ENCODE assay signal across 7 cellular contexts in genomic region chr1:149997585-149998262, GRCh38. TPM values are rescaled to one million over a fixed set of nuclear protein-coding genes. Genes with fewer than 3 reads are reported as not detected.
A peak's percentile ranks its signal among the peaks of the same experiment; 100 is the strongest.
DNase-seq lines count a peak whose midpoint lies in the region; ATAC-seq and TF ChIP-seq lines count a peak whose summit lies in the region.

No MANE protein-coding gene starts in this region.

- H3K27ac ChIP-seq in gastrocnemius medialis = peak overlapping the region; percentile 5 to 58 (median 22)

- intact Hi-C loops in gastrocnemius medialis (cut with DNase I; ENCODE audit: low total_unique reads) = no loop called here

- peaks cover 79 to 81% of the 10 kb centered on the region in 2 donors for H3K4me1 ChIP-seq in gastrocnemius medialis

- H3K9me3 ChIP-seq in gastrocnemius medialis = no peaks in the 10 kb centered on the region

- no peak overlapping the region for H3K4me3 ChIP-seq in gastrocnemius medialis

- H3K27me3 ChIP-seq in gastrocnemius medialis = no peaks in the 10 kb centered on the region

- H3K36me3 ChIP-seq in gastrocnemius medialis = no peaks in the 10 kb centered on the region

- no peak for TF ChIP-seq CTCF in gastrocnemius medialis (IDR thresholded peaks at IDR 0.05 in 4 of 5, conservative IDR thresholded peaks at IDR 0.05 in 1 of 5)

- TF ChIP-seq POLR2A in gastrocnemius medialis (IDR thresholded peaks at IDR 0.05) = no peak

- in situ Hi-C loops in gastrocnemius medialis (cut with MboI; ENCODE audit: low sequenced_read_pairs in 4 of 4) = no loop called here

- DNase-seq in SIG-M5 (lab: John Stamatoyannopoulos, UW) = peak; percentile 97
- DNase-seq in gastrocnemius medialis = no peak
- DNase-seq in AG08396 (ENCODE audit: low spot score) = no peak
- no peak for DNase-seq in dermis blood vessel endothelial cell
- no peak for DNase-seq in NCI-H82 treated with DMSO at 0.1 percent for 48 hours (lab: John Stamatoyannopoulos, UW; ENCODE audit: unreplicated experiment)

- ATAC-seq in GM19043 (IDR thresholded peaks at IDR 0.05; ENCODE audit: low read depth, unreplicated experiment) (peak; percentile 70), HG02840 (IDR thresholded peaks at IDR 0.05; ENCODE audit: low FRiP score, unreplicated experiment) (peak; percentile 83), gastrocnemius medialis (no peak)

RNA-seq across cellular contexts. Expression of gene OTUD7B, which starts 12.8 kb away (rescaled TPM):
- total RNA-seq in gastrocnemius medialis (10 to 100 TPM; 27.2 to 51.3 (median 43.6) TPM), dermis blood vessel endothelial cell (17.2 and 23.0 TPM in 2 replicates)

Comparison
In these comparisons a context has a peak if more than half of its experiments do, and no peak if none do; other contexts are left out.
1. ATAC-seq: peak in GM19043 (single experiment) and HG02840 (single experiment); none in gastrocnemius medialis (0 of 2).